In the genomic region with DNA sequence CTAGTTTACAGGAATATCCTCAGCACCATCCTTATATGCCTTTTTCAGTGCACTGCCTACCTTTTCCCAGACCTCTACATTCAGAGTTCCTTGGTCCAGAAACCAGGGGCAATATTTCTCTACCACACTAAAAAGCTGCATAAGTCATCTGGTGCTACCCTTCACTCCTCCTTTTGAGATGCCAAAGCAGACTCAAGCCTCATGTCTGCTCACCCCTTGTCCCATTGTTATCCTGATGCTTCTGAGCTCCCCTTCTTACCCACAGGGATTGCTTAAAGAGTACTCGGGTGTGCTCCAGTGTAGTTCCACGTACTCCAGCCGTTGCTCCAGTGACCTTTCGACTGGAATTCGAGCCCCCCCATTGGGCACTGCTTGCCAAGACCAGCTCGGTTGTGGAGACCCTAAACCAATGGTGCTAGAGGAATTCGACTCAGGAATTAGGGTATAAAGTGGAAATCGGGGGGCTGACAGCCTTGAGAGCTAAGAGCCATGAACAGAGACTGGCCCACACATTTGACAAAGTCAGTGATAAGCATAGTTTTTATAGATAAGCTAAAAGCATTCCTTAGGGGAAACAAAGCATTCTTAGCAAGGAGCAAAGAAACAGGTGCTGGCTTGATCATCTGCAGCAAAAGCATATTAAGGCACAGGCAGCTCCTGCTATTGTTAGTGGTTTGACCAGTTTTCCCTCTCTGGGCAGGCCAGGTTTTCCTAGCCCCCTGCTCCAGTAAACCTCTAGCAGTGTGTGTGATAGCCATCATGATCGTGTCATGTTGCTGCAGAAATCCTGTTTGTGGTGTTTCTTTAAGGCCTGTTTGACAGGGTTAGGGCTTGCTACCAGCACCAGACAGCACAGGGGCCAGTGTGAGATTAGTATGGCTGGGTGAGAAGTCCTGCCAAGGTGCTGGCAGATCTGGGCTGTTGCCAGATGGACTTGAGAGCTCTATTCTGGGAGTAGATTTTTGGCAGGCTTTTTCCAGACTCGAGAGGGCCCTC, we compare ENCODE assay signal across 10 cellular contexts. TPM values are rescaled to one million over a fixed set of nuclear protein-coding genes. Genes with fewer than 3 reads are reported as not detected.
DNase-seq lines count a peak whose midpoint lies in the region; ATAC-seq and TF ChIP-seq lines count a peak whose summit lies in the region.
"Had no signal": no experiment of that assay in that cellular context is flagged by ENCODE, and none has a peak within 500 bp of the region (broad histone marks: within the 10 kb centered on the region; RNA-seq: fewer than 3 reads in every experiment).

No MANE protein-coding gene starts in this region.

- CTCF ChIA-PET in mammary epithelial cell (lab: Charles Lee; ENCODE audit: low non-redundant PET): interaction anchor here (0.6 to 0.9 kb wide), 2 partner anchors 9 to 371 kb away, joined by 4 read pairs; no protein-coding TSS in a partner anchor

- no peak overlapping the region for H3K4me2 ChIP-seq in mammary epithelial cell (ENCODE audit: insufficient read depth, low read depth, low read length)

- peaks cover 38% of the 10 kb centered on the region for H3K4me1 ChIP-seq in mammary epithelial cell (ENCODE audit: insufficient read depth, low read length)
- H3K4me1 ChIP-seq in right lobe of liver: peaks cover 0 to 6% (median 2%) of the 10 kb centered on the region in 4 donors
- H3K4me1 ChIP-seq in stomach: peaks cover 22 to 45% (median 35%) of the 10 kb centered on the region in 4 donors
- peaks cover 31% of the 10 kb centered on the region for H3K4me1 ChIP-seq in suprapubic skin

- H3K36me3 ChIP-seq in MG63 (no peaks in the 10 kb centered on the region), mammary epithelial cell (ENCODE audit: insufficient read depth, low read length) (no peaks in the 10 kb centered on the region), right lobe of liver (no peaks in the 10 kb centered on the region), stomach (no peaks in the 10 kb centered on the region), suprapubic skin (no peaks in the 10 kb centered on the region)
- H3K36me3 ChIP-seq: tibial artery had no signal

- H3K79me2 ChIP-seq in mammary epithelial cell (ENCODE audit: insufficient read depth, low read length): no peaks in the 10 kb centered on the region

- WGBS in mammary epithelial cell (ENCODE audit: low coverage, missing lambda C conversion rate): 47% methylated on average over 9 of the region's 10 CpGs
- 71% methylated on average over 10 of the region's 10 CpGs for WGBS in right lobe of liver (ENCODE audit: insufficient coverage, low coverage, low lambda C conversion rate, missing lambda C conversion rate)
- 27 to 36% (median 34%) methylated on average over 10 of the region's 10 CpGs for WGBS in stomach, 5 donors
- 63% methylated on average over 10 of the region's 10 CpGs for WGBS in suprapubic skin

- BruUV-seq in mammary epithelial cell (replicated peaks; lab: Mats Ljungman, UMichigan): no TSS peak

- DNase-seq in MG63: peak; percentile 26
- DNase-seq in mammary epithelial cell: no peak
- peak; percentile 71 to 86 (median 85) for DNase-seq in right lobe of liver
- peak; percentile 90 for DNase-seq in stomach
- no peak for DNase-seq in iPS-NIHi7 (ENCODE audit: extremely low spot score)
- no peak for DNase-seq in suprapubic skin (ENCODE audit: low spot score in 2 of 2)
- no peak for DNase-seq in HCEC 1CT
- DNase-seq: activated T-cell treated with anti-CD3 and anti-CD28 coated beads, Interleukin-2, amount 50 U/mL, for 1 hour; stimulated activated CD4-positive, alpha-beta T cell treated with anti-CD3 and anti-CD28 coated beads, Interleukin-4, amount 100 ng/mL, for 1 hour had no signal

- H3K9ac ChIP-seq in mammary epithelial cell (ENCODE audit: insufficient read depth, low read length): no peak overlapping the region

- H4K20me1 ChIP-seq in mammary epithelial cell (ENCODE audit: insufficient read depth, low read length): no peaks in the 10 kb centered on the region

- TF ChIP-seq POLR2A in right lobe of liver (IDR thresholded peaks at IDR 0.05): no peak
- TF ChIP-seq POLR2A in stomach (IDR thresholded peaks at IDR 0.05): no peak
- no peak for TF ChIP-seq POLR2A in suprapubic skin (IDR thresholded peaks at IDR 0.05)

- H2AFZ ChIP-seq in mammary epithelial cell (ENCODE audit: low read depth, low read length): peak overlapping the region; percentile 51

- dilution Hi-C loops in mammary epithelial cell (cut with HindIII; ENCODE audit: low sequenced_read_pairs): no loop called here

- no peaks in the 10 kb centered on the region for H3K27me3 ChIP-seq in MG63
- no peaks in the 10 kb centered on the region for H3K27me3 ChIP-seq in mammary epithelial cell (ENCODE audit: insufficient read depth, low read length)
- H3K27me3 ChIP-seq in right lobe of liver: no peaks in the 10 kb centered on the region
- no peaks in the 10 kb centered on the region for H3K27me3 ChIP-seq in stomach
- no peaks in the 10 kb centered on the region for H3K27me3 ChIP-seq in suprapubic skin
- H3K27me3 ChIP-seq: tibial artery had no signal

- no peak overlapping the region for H3K4me3 ChIP-seq in MG63
- no peak overlapping the region for H3K4me3 ChIP-seq in mammary epithelial cell (replicated peaks in 1 of 3; ENCODE audit: insufficient read depth in 1 of 3, low read depth in 2 of 3, low read length in 3 of 3)
- H3K4me3 ChIP-seq in right lobe of liver: no peak overlapping the region
- no peak overlapping the region for H3K4me3 ChIP-seq in stomach
- no peak overlapping the region for H3K4me3 ChIP-seq in suprapubic skin
- H3K4me3 ChIP-seq: tibial artery had no signal

- peak; percentile 83 to 94 (median 90) for ATAC-seq in right lobe of liver

- in situ Hi-C loops in mammary epithelial cell (cut with MboI; ENCODE audit: low sequenced_read_pairs in 2 of 2): loop anchor here in 1 of 2 donors (25.0 kb wide), 1 partner anchor 88 kb away; no protein-coding TSS in a partner anchor

- intact Hi-C loops in mammary epithelial cell (cut with micrococcal nuclease): no loop called here
- intact Hi-C loops in right lobe of liver (cut with DNase I): no loop called here
- intact Hi-C loops in stomach (cut with DNase I; ENCODE audit: low total_unique reads): no loop called here

- TF ChIP-seq CTCF in mammary epithelial cell (conservative IDR thresholded peaks at IDR 0.05 in 1 of 2, IDR thresholded peaks at IDR 0.05 in 1 of 2; ENCODE audit: extremely low read depth in 1 of 2, insufficient read depth in 1 of 2, low read depth in 1 of 2, low read length in 2 of 2) (no peak), right lobe of liver (IDR thresholded peaks at IDR 0.05) (no peak), stomach (IDR thresholded peaks at IDR 0.05) (no peak), suprapubic skin (IDR thresholded peaks at IDR 0.05) (no peak)

- peak overlapping the region; percentile 53 for H3K27ac ChIP-seq in mammary epithelial cell (ENCODE audit: insufficient read depth, low read depth, low read length)
- H3K27ac ChIP-seq in right lobe of liver: no peak overlapping the region
- peak overlapping the region; percentile 44 to 81 (median 64) for H3K27ac ChIP-seq in stomach
- no peak overlapping the region for H3K27ac ChIP-seq in suprapubic skin

- H3K9me3 ChIP-seq in MG63 (no peaks in the 10 kb centered on the region), mammary epithelial cell (replicated peaks; ENCODE audit: insufficient read depth, low read length) (no peaks in the 10 kb centered on the region), right lobe of liver (no peaks in the 10 kb centered on the region), stomach (no peaks in the 10 kb centered on the region), suprapubic skin (no peaks in the 10 kb centered on the region)
- H3K9me3 ChIP-seq: tibial artery had no signal

- no peak for TF ChIP-seq EP300 in stomach (IDR thresholded peaks at IDR 0.05)
- no peak for TF ChIP-seq EP300 in suprapubic skin (IDR thresholded peaks at IDR 0.05)

RNA-seq across cellular contexts. Expression of gene WDR1, which starts 57.5 kb away (rescaled TPM):
- total RNA-seq in MG63 (2014; rRNA removed; shearing (Covaris generic); ENCODE audit: low replicate concordance): 181 and 237 TPM in 2 replicates
- total RNA-seq in mammary epithelial cell (100 to 1,000 TPM; 384 to 470 TPM), right lobe of liver (100 to 1,000 TPM in 1 of 6 experiments, 10 to 100 TPM in 5; 65.1 to 149 (median 76.4) TPM), stomach (100 to 1,000 TPM in 3 of 5 donors, 10 to 100 TPM in 2; 52.4 to 167 (median 104) TPM), suprapubic skin (100 to 1,000 TPM; 113 to 126 (median 117) TPM)
- polyA plus RNA-seq in mammary epithelial cell (466 TPM), stomach (100 to 1,000 TPM in 2 of 3 donors, 10 to 100 TPM in 1; 91.2 to 145 (median 115) TPM)
- polyA minus RNA-seq in mammary epithelial cell: 713 TPM

Comparison
In these comparisons a context has a peak if more than half of its experiments do, and no peak if none do; other contexts are left out.
1. DNase-seq: peak in MG63 (single experiment), right lobe of liver (3 of 3) and stomach (single experiment); none in mammary epithelial cell (single experiment), iPS-NIHi7 (single experiment), suprapubic skin (0 of 2) and HCEC 1CT (single experiment).
2. H3K27ac ChIP-seq: peak in mammary epithelial cell (single experiment) and stomach (5 of 5); none in right lobe of liver (0 of 3) and suprapubic skin (single experiment).